ENCODE assay signal across 8 cellular contexts in the genomic region with DNA sequence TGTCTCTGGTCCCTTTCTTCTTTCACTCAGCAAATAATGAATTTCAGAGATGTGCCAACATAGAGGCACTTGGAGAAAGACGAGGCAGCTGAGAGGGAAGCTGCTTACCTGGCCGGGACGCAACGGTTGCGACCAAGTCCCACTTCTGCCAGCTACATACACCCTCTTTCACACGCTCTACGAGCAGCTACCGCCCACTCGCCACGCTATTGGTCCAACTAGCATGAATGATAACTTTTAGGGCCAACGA. TPM values are rescaled to one million over a fixed set of nuclear protein-coding genes. Genes with fewer than 3 reads are reported as not detected.
DNase-seq lines count a peak whose midpoint lies in the region; ATAC-seq, FAIRE-seq and TF ChIP-seq lines count a peak whose summit lies in the region.

No MANE protein-coding gene starts in this region.

- FAIRE-seq in bronchial epithelial cell (lab: Jason Lieb, UNC) = no peak

- DNase-seq in BJ (ENCODE audit: low read depth) (no peak), bronchial epithelial cell (ENCODE audit: low read depth) (no peak), iPS-NIHi7 (ENCODE audit: extremely low spot score) (no peak), GM13976 (ENCODE audit: low spot score) (no peak)
- no peak for DNase-seq in naive thymus-derived CD4-positive, alpha-beta T cell

- H3K9me3 Mint-ChIP-seq in naive thymus-derived CD4-positive, alpha-beta T cell = peaks cover 0 to 1% (median 0%) of the 10 kb centered on the region in 11 donors

- H3K4me3 ChIP-seq in BJ (ENCODE audit: low read depth, low read length) = peak overlapping the region; percentile 37
- H3K4me3 ChIP-seq in bronchial epithelial cell (ENCODE audit: low read depth, low read length) = peak overlapping the region; percentile 47
- H3K4me3 ChIP-seq in naive thymus-derived CD4-positive, alpha-beta T cell (ENCODE audit: low read length) = peak overlapping the region; percentile 57

- ATAC-seq in HG03571 (IDR thresholded peaks at IDR 0.05; ENCODE audit: unreplicated experiment) (peak; percentile 61), HG03439 (IDR thresholded peaks at IDR 0.05; ENCODE audit: unreplicated experiment) (no peak), GM21717 (IDR thresholded peaks at IDR 0.05; ENCODE audit: unreplicated experiment) (no peak)
- no peak for ATAC-seq in naive thymus-derived CD4-positive, alpha-beta T cell

- H3K4me1 ChIP-seq in naive thymus-derived CD4-positive, alpha-beta T cell (ENCODE audit: control insufficient read depth in 2 of 2, insufficient read depth in 2 of 2, low read length in 2 of 2) = peaks cover 19 to 30% of the 10 kb centered on the region in 2 donors

- H3K36me3 Mint-ChIP-seq in naive thymus-derived CD4-positive, alpha-beta T cell = peaks cover 0 to 6% (median 0%) of the 10 kb centered on the region in 5 donors

- H3K4me3 Mint-ChIP-seq in naive thymus-derived CD4-positive, alpha-beta T cell = peak overlapping the region; percentile 87 to 98 (median 90)

- peak overlapping the region; percentile 55 to 92 (median 86) for H3K27ac Mint-ChIP-seq in naive thymus-derived CD4-positive, alpha-beta T cell

- in situ Hi-C loops in GM13976 (cut with MboI; ENCODE audit: low sequenced_read_pairs, unreplicated experiment) = no loop called here

- intact Hi-C loops in naive thymus-derived CD4-positive, alpha-beta T cell (cut with micrococcal nuclease) = loop anchor here (1.0 to 10.0 kb wide), 11 partner anchors 21 to 1469 kb away; partner anchors contain the start of genes LENG1 (in 2 of the 2), LENG9 (in 2 of the 2), MYADM (in 2 of the 2) and NDUFA3 (in 2 of the 2)

- no peaks in the 10 kb centered on the region for H3K27me3 Mint-ChIP-seq in naive thymus-derived CD4-positive, alpha-beta T cell

- peaks cover 8% of the 10 kb centered on the region; the same call in 1 of the 2 replicates for H3K36me3 ChIP-seq in BJ (ENCODE audit: control insufficient read depth, insufficient read depth, low read length)
- H3K36me3 ChIP-seq in bronchial epithelial cell (ENCODE audit: control insufficient read depth, insufficient read depth, low read length) = peaks cover 5% of the 10 kb centered on the region
- H3K36me3 ChIP-seq in naive thymus-derived CD4-positive, alpha-beta T cell (ENCODE audit: control insufficient read depth in 2 of 3, insufficient read depth in 3 of 3, low read length in 3 of 3) = peaks cover 0 to 16% (median 0%) of the 10 kb centered on the region in 3 experiments

- H3K4me1 Mint-ChIP-seq in naive thymus-derived CD4-positive, alpha-beta T cell = peaks cover 28 to 56% (median 42%) of the 10 kb centered on the region in 7 donors

- TF ChIP-seq CTCF in BJ (IDR thresholded peaks at IDR 0.05; ENCODE audit: insufficient read depth, low read depth, low read length) = no peak
- no peak for TF ChIP-seq CTCF in bronchial epithelial cell (IDR thresholded peaks at IDR 0.05; ENCODE audit: insufficient read depth, low read length, severe bottlenecking)
- no peak for TF ChIP-seq CTCF in GM13976 (IDR thresholded peaks at IDR 0.05; ENCODE audit: borderline replicate concordance, control extremely low read depth, extremely low read depth, insufficient read depth, missing control alignments)

- peak overlapping the region; percentile 50 for H3K27ac ChIP-seq in naive thymus-derived CD4-positive, alpha-beta T cell (ENCODE audit: low read depth, low read length)

- no peaks in the 10 kb centered on the region for H3K27me3 ChIP-seq in BJ (ENCODE audit: control insufficient read depth, insufficient read depth, low read length)
- no peaks in the 10 kb centered on the region for H3K27me3 ChIP-seq in bronchial epithelial cell (ENCODE audit: control insufficient read depth, insufficient read depth, low read length)
- H3K27me3 ChIP-seq in naive thymus-derived CD4-positive, alpha-beta T cell (ENCODE audit: control insufficient read depth in 2 of 2, insufficient read depth in 2 of 2, low read length in 2 of 2) = no peaks in the 10 kb centered on the region

- CTCF ChIA-PET in BJ (lab: Yijun Ruan, JAX) = interaction anchor here (1.0 to 2.0 kb wide), 3 partner anchors 11 to 344 kb away, joined by 4 to 6 read pairs (median 4); no protein-coding TSS in a partner anchor
- CTCF ChIA-PET in naive thymus-derived CD4-positive, alpha-beta T cell (lab: Charles Lee) = interaction anchor here (0.6 to 1.9 kb wide), 8 partner anchors 18 to 112 kb away, joined by 3 to 7 read pairs (median 4); partner anchors contain the start of genes LENG1, MBOAT7, PRPF31 and TFPT

- POLR2A ChIA-PET in BJ (lab: Charles Lee) = interaction anchor here (0.6 to 1.3 kb wide), 5 partner anchors 20 to 325 kb away, joined by 3 to 7 read pairs (median 3); partner anchors contain the start of genes LENG1, LENG8, PRPF31 and TFPT
- POLR2A ChIA-PET in naive thymus-derived CD4-positive, alpha-beta T cell (lab: Charles Lee) = interaction anchor here (0.6 to 9.6 kb wide), 17 partner anchors 11 to 1518 kb away, joined by 3 to 173 read pairs (median 6); partner anchors contain the start of genes LENG1, LENG8, MBOAT7 and MYADM

- no peaks in the 10 kb centered on the region for H3K9me3 ChIP-seq in naive thymus-derived CD4-positive, alpha-beta T cell (ENCODE audit: control insufficient read depth in 2 of 3, low read length in 3 of 3)

RNA-seq across cellular contexts. Expression of gene CNOT3, which starts 0.8 kb away (rescaled TPM):
- 6.2 and 6.3 TPM in 2 replicates for polyA plus RNA-seq in BJ (2011; rRNA removed)
- 11.3 and 19.7 TPM in 2 replicates for polyA minus RNA-seq in BJ (2011; rRNA and poly(A)+ RNA removed)
- total RNA-seq in bronchial epithelial cell = 6.1 and 11.4 TPM in 2 replicates
- 10 to 100 TPM; 38.0 to 84.6 (median 63.9) TPM for total RNA-seq in naive thymus-derived CD4-positive, alpha-beta T cell
- polyA plus RNA-seq in naive thymus-derived CD4-positive, alpha-beta T cell = 10 to 100 TPM; 10.1 to 13.1 TPM

RNA-seq across cellular contexts. Expression of gene PRPF31, which starts 21.2 kb away (rescaled TPM):
- 27.7 and 39.4 TPM in 2 replicates for polyA plus RNA-seq in BJ (2011; rRNA removed)
- polyA minus RNA-seq in BJ (2011; rRNA and poly(A)+ RNA removed) = 14.2 and 17.5 TPM in 2 replicates
- total RNA-seq in bronchial epithelial cell = 37.8 and 47.1 TPM in 2 replicates
- 10 to 100 TPM; 51.8 to 82.1 (median 71.0) TPM for total RNA-seq in naive thymus-derived CD4-positive, alpha-beta T cell
- 10 to 100 TPM; 74.8 to 87.4 TPM for polyA plus RNA-seq in naive thymus-derived CD4-positive, alpha-beta T cell

RNA-seq across cellular contexts. Expression of gene TFPT, which starts 21.3 kb away (rescaled TPM):
- polyA plus RNA-seq in BJ (2011; rRNA removed) = 15.3 and 18.8 TPM in 2 replicates
- polyA minus RNA-seq in BJ (2011; rRNA and poly(A)+ RNA removed) = 6.8 and 6.9 TPM in 2 replicates
- 6.1 and 11.3 TPM in 2 replicates for total RNA-seq in bronchial epithelial cell
- total RNA-seq in naive thymus-derived CD4-positive, alpha-beta T cell = 10 to 100 TPM; 13.4 to 46.5 (median 14.6) TPM
- polyA plus RNA-seq in naive thymus-derived CD4-positive, alpha-beta T cell = 10 to 100 TPM; 15.2 to 21.6 TPM

RNA-seq across cellular contexts. Expression of gene LENG1, which starts 22.7 kb away (rescaled TPM):
- 3.7 and 4.4 TPM in 2 replicates for polyA plus RNA-seq in BJ (2011; rRNA removed)
- polyA minus RNA-seq in BJ (2011; rRNA and poly(A)+ RNA removed) = 0.26 and 0.71 TPM in 2 replicates
- total RNA-seq in bronchial epithelial cell = 9.7 and 13.4 TPM in 2 replicates
- total RNA-seq in naive thymus-derived CD4-positive, alpha-beta T cell = 10 to 100 TPM in 3 of 5 experiments, 1 to 10 TPM in 2; 7.1 to 20.4 (median 11.8) TPM
- 10 to 100 TPM; 11.9 to 13.5 TPM for polyA plus RNA-seq in naive thymus-derived CD4-positive, alpha-beta T cell

RNA-seq across cellular contexts. Expression of gene NDUFA3, which starts 34.1 kb away (rescaled TPM):
- 26.6 and 45.8 TPM in 2 replicates for polyA plus RNA-seq in BJ (2011; rRNA removed)
- polyA minus RNA-seq in BJ (2011; rRNA and poly(A)+ RNA removed) = 168 and 237 TPM in 2 replicates
- 6.1 and 16.0 TPM in 2 replicates for total RNA-seq in bronchial epithelial cell
- total RNA-seq in naive thymus-derived CD4-positive, alpha-beta T cell = 100 to 1,000 TPM in 3 of 5 experiments, 10 to 100 TPM in 2; 64.4 to 127 (median 117) TPM
- 100 to 1,000 TPM; 333 to 490 TPM for polyA plus RNA-seq in naive thymus-derived CD4-positive, alpha-beta T cell
